In the genomic region with DNA sequence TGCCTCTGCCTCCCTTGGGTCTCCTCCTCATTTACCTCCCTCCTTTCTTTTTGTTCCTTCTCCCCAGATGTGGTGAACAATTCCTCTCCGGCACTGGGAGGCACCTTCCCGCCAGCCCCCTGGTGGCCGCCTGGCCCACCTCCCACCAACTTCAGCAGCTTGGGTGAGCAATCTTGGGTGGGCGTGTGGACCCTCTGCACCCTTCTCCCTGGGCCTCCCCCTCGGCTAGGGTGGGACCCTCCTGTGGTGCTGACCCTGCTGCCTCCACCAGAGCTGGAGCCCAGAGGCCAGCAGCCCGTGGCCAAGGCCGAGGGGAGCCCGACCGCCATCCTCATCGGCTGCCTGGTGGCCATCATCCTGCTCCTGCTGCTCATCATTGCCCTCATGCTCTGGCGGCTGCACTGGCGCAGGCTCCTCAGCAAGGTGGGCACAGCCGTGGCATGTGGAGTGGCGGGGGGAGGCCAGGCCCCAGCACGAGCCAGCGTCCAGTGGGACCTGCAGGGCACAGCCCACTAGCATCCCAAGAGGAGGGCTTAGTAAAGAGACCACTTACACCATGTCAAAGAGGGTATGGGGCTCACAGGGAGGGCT, we compare ENCODE assay signal across 21 cellular contexts. TPM values are rescaled to one million over a fixed set of nuclear protein-coding genes. Genes with fewer than 3 reads are reported as not detected.
DNase-seq lines count a peak whose midpoint lies in the region; ATAC-seq, FAIRE-seq and TF ChIP-seq lines count a peak whose summit lies in the region.
"Had no signal": no experiment of that assay in that cellular context is flagged by ENCODE, and none has a peak within 500 bp of the region (broad histone marks: within the 10 kb centered on the region; RNA-seq: fewer than 3 reads in every experiment).

No MANE protein-coding gene starts in this region.

- no peak overlapping the region for H3K9ac ChIP-seq in Loucy (ENCODE audit: low read depth, low read length, poor library complexity, severe bottlenecking)
- H3K9ac ChIP-seq in H1 (replicated peaks in 1 of 4; ENCODE audit: extremely low read depth in 1 of 4, low read depth in 3 of 4, low read length in 3 of 4): no peak overlapping the region
- H3K9ac ChIP-seq in neuronal stem cell (ENCODE audit: low read depth, low read length, poor library complexity): peak overlapping the region; percentile 47
- H3K9ac ChIP-seq: BLaER1 had no signal

- H2BK15ac ChIP-seq in H1 (ENCODE audit: low read length): no peak overlapping the region
- no peak overlapping the region for H2BK15ac ChIP-seq in neuronal stem cell (ENCODE audit: low read length)

- FAIRE-seq in H1 (lab: Jason Lieb, UNC): no peak

- no peak overlapping the region for H2BK20ac ChIP-seq in H1 (ENCODE audit: low read length)

- CTCF ChIA-PET in BJ (lab: Yijun Ruan, JAX) (no interaction called here), H1 (lab: Charles Lee; ENCODE audit: partially characterized antibody) (interaction anchor here (0.6 to 29.0 kb wide), 8 partner anchors 9 to 177 kb away, joined by 3 to 610 read pairs (median 4); no protein-coding TSS in a partner anchor)

- WGBS in H1 (ENCODE audit: extremely low coverage in 1 of 2, insufficient coverage in 1 of 2, insufficient read length in 1 of 2, insufficient replicate concordance in 2 of 2, low coverage in 1 of 2, low lambda C conversion rate in 2 of 2, missing lambda C conversion rate in 1 of 2), 2 experiments: 82% methylated on average over 16 of the region's 16 CpGs; no CpG with 5 or more reads in 1 of the 2 experiments
- WGBS in neuronal stem cell (ENCODE audit: extremely low coverage in 2 of 2, insufficient read length in 2 of 2, insufficient replicate concordance in 1 of 2), 2 donors: no CpG with 5 or more reads among the region's 16 CpGs
- WGBS in ovary, 3 donors: 80 to 82% (median 81%) methylated on average over 15 to 16 of the region's 16 CpGs

- H4K8ac ChIP-seq in H1 (ENCODE audit: extremely low read depth, insufficient read depth, low read length) (no peak overlapping the region; the same call in 1 of the 2 replicates), neuronal stem cell (ENCODE audit: low read depth, low read length) (no peak overlapping the region)

- H3F3A ChIP-seq in Loucy (ENCODE audit: low read depth): no peaks in the 10 kb centered on the region

- H3K79me2 ChIP-seq in Loucy (ENCODE audit: insufficient read depth, low read length) (no peaks in the 10 kb centered on the region), H1 (ENCODE audit: control insufficient read depth in 1 of 2, insufficient read depth in 2 of 2, low read length in 2 of 2) (peaks cover 3 to 32% of the 10 kb centered on the region in 2 experiments; a peak in 3 of 4 replicates)

- H4K20me1 ChIP-seq in Loucy (ENCODE audit: insufficient read depth, low read length, poor library complexity, severe bottlenecking) (no peaks in the 10 kb centered on the region), H1 (replicated peaks in 1 of 2; ENCODE audit: control insufficient read depth in 1 of 2, insufficient read depth in 2 of 2, low read length in 2 of 2) (peaks cover 6 to 34% of the 10 kb centered on the region in 2 experiments)

- H3K18ac ChIP-seq in H1 (ENCODE audit: extremely low read depth, low read length): no peak overlapping the region
- H3K18ac ChIP-seq in neuronal stem cell (ENCODE audit: low read length): peak overlapping the region; percentile 42

- TF ChIP-seq CTCF in BJ (IDR thresholded peaks at IDR 0.05; ENCODE audit: insufficient read depth, low read depth, low read length): peak; percentile 19; the same call in 1 of the 2 replicates
- TF ChIP-seq CTCF in Loucy (conservative IDR thresholded peaks at IDR 0.05; ENCODE audit: low read length): peak; percentile 20; the same call in 1 of the 2 replicates
- peak in 2 of 3 experiments; percentile 41 to 63; a peak in 2 of 4 replicates for TF ChIP-seq CTCF in H1 (IDR thresholded peaks at IDR 0.05; ENCODE audit: control extremely low read depth in 1 of 3, insufficient read depth in 1 of 3, low read depth in 1 of 3, low read length in 3 of 3)
- no peak for TF ChIP-seq CTCF in ovary (IDR thresholded peaks at IDR 0.05)

- H2BK12ac ChIP-seq in H1 (ENCODE audit: low read depth, low read length) (peak overlapping the region; percentile 50; the same call in 1 of the 2 replicates), neuronal stem cell (ENCODE audit: low read length) (no peak overlapping the region)

- H3K4me3 ChIP-seq in BJ (ENCODE audit: low read depth, low read length): no peak overlapping the region
- H3K4me3 ChIP-seq in Loucy (ENCODE audit: low read length, poor library complexity, severe bottlenecking): no peak overlapping the region
- no peak overlapping the region for H3K4me3 ChIP-seq in H1 (ENCODE audit: extremely low read depth in 1 of 4, insufficient read depth in 2 of 4, low read depth in 3 of 4, low read length in 4 of 4)
- H3K4me3 ChIP-seq in neuronal stem cell (ENCODE audit: low read length in 2 of 2): no peak overlapping the region
- no peak overlapping the region for H3K4me3 ChIP-seq in ovary
- H3K4me3 ChIP-seq: BLaER1, esophagus squamous epithelium, left ventricle myocardium inferior had no signal

- POLR2A ChIA-PET in BJ (lab: Charles Lee): no interaction called here
- POLR2A ChIA-PET in H1 (lab: Charles Lee; ENCODE audit: partially characterized antibody): interaction anchor here (1.0 to 1.8 kb wide), 4 partner anchors 9 to 53 kb away, joined by 3 to 8 read pairs (median 4); no protein-coding TSS in a partner anchor

- H3K9me3 ChIP-seq in Loucy (ENCODE audit: insufficient read depth, low read depth, low read length) (no peaks in the 10 kb centered on the region), H1 (ENCODE audit: insufficient read depth in 2 of 2, low read depth in 1 of 2, low read length in 1 of 2) (no peaks in the 10 kb centered on the region), neuronal stem cell (replicated peaks in 1 of 2; ENCODE audit: control insufficient read depth in 2 of 2, insufficient read depth in 1 of 2, low read depth in 1 of 2, low read length in 2 of 2) (no peaks in the 10 kb centered on the region), ovary (no peaks in the 10 kb centered on the region)
- H3K9me3 ChIP-seq: BLaER1, esophagus squamous epithelium, left ventricle myocardium inferior had no signal

- H3K4ac ChIP-seq in H1 (replicated peaks; ENCODE audit: insufficient read length, low read depth, low read length): no peak overlapping the region
- no peak overlapping the region for H3K4ac ChIP-seq in neuronal stem cell (ENCODE audit: low read length)

- no peak overlapping the region for H3K56ac ChIP-seq in H1 (replicated peaks; ENCODE audit: insufficient read length, low read depth, low read length)

- DNase-seq in BJ (ENCODE audit: low read depth) (no peak), H1 (ENCODE audit: low read depth in 1 of 2, low spot score in 2 of 2) (no peak), neuronal stem cell (ENCODE audit: low spot score) (no peak), NCI-H2107 treated with DMSO at 0.1 percent for 48 hours (lab: John Stamatoyannopoulos, UW; ENCODE audit: unreplicated experiment) (no peak), ovary (no peak)
- DNase-seq in stimulated activated CD4-positive, alpha-beta T cell treated with anti-CD3 and anti-CD28 coated beads, Interleukin-15, amount 100 ng/mL, for 24 hours: no peak
- DNase-seq: activated T-cell treated with anti-CD3 and anti-CD28 coated beads for 4 hours; cerebellar nuclear complex; DMS79; esophagus squamous epithelium; hypothalamus; left ventricle myocardium inferior; natural killer cell; NCI-H2029; right cardiac atrium; stimulated activated naive CD8-positive, alpha-beta T cell treated with anti-CD3 and anti-CD28 coated beads, Interleukin-15, Interleukin-2, amounts not matched to agents 100 U/mL and 50 U/mL, for 24 hours had no signal

- no peak overlapping the region for H3K14ac ChIP-seq in H1 (ENCODE audit: insufficient read length)
- no peak overlapping the region for H3K14ac ChIP-seq in neuronal stem cell (ENCODE audit: low read length)

- H3K9me2 ChIP-seq in Loucy (replicated peaks; ENCODE audit: low read depth, low read length): no peaks in the 10 kb centered on the region

- no peak for TF ChIP-seq POLR2A in H1 (IDR thresholded peaks at IDR 0.05; ENCODE audit: control extremely low read depth in 1 of 2, low read depth in 2 of 2, low read length in 2 of 2)
- TF ChIP-seq POLR2A in ovary (IDR thresholded peaks at IDR 0.05): no peak

- H3K4me2 ChIP-seq in Loucy (ENCODE audit: low read depth, low read length, poor library complexity, severe bottlenecking): no peak overlapping the region
- H3K4me2 ChIP-seq in H1 (ENCODE audit: insufficient read depth in 1 of 2, low read depth in 2 of 2, low read length in 2 of 2): no peak overlapping the region
- no peak overlapping the region for H3K4me2 ChIP-seq in neuronal stem cell (ENCODE audit: insufficient read depth, low read length, poor library complexity, severe bottlenecking)
- H3K4me2 ChIP-seq: BLaER1 had no signal

- H3K23me2 ChIP-seq in H1 (ENCODE audit: low read depth, low read length): peaks cover 8% of the 10 kb centered on the region; the same call in 1 of the 2 replicates

- H3K79me1 ChIP-seq in H1 (ENCODE audit: low read depth, low read length) (peaks cover 14% of the 10 kb centered on the region), neuronal stem cell (ENCODE audit: low read depth, low read length) (peaks cover 40% of the 10 kb centered on the region)

- no peak for ATAC-seq in GM21825 (IDR thresholded peaks at IDR 0.05; ENCODE audit: unreplicated experiment)
- ATAC-seq: natural killer cell; right cardiac atrium; stimulated activated naive CD8-positive, alpha-beta T cell treated with anti-CD3 and anti-CD28 coated beads, Interleukin-15, Interleukin-2, amounts not matched to agents 100 U/mL and 50 U/mL, for 24 hours had no signal

- H2AFZ ChIP-seq in Loucy (ENCODE audit: low read length) (no peak overlapping the region), H1 (ENCODE audit: low read length) (no peak overlapping the region), neuronal stem cell (ENCODE audit: low read length) (no peak overlapping the region)

- 0 out of 2 replicates have a peak overlapping the region, but pooled peaks have one; percentile 24 for H2BK5ac ChIP-seq in H1 (ENCODE audit: low read depth, low read length)
- no peak overlapping the region for H2BK5ac ChIP-seq in neuronal stem cell (ENCODE audit: low read length)

- H4K5ac ChIP-seq in H1 (ENCODE audit: insufficient read length, low read depth, low read length): no peak overlapping the region

- H3K27me3 ChIP-seq in BJ (ENCODE audit: control insufficient read depth, insufficient read depth, low read length) (no peaks in the 10 kb centered on the region), Loucy (ENCODE audit: insufficient read depth, low read length, poor library complexity, severe bottlenecking) (no peaks in the 10 kb centered on the region), H1 (replicated peaks in 1 of 4; ENCODE audit: control insufficient read depth in 3 of 4, extremely low read depth in 1 of 4, insufficient read depth in 3 of 4, low read length in 3 of 4) (no peaks in the 10 kb centered on the region), neuronal stem cell (ENCODE audit: control insufficient read depth in 3 of 3, insufficient read depth in 3 of 3, low read depth in 1 of 3, low read length in 3 of 3) (no peaks in the 10 kb centered on the region), ovary (no peaks in the 10 kb centered on the region)
- H3K27me3 ChIP-seq: BLaER1, esophagus squamous epithelium had no signal

- no peaks in the 10 kb centered on the region for H3K4me1 ChIP-seq in Loucy (ENCODE audit: insufficient read depth, low read length, poor library complexity, severe bottlenecking)
- H3K4me1 ChIP-seq in H1 (replicated peaks in 1 of 4; ENCODE audit: control insufficient read depth in 3 of 4, insufficient read depth in 4 of 4, low read length in 3 of 4): peaks cover 0 to 10% (median 2%) of the 10 kb centered on the region in 4 experiments; a peak in 5 of 7 replicates
- H3K4me1 ChIP-seq in neuronal stem cell (ENCODE audit: control insufficient read depth in 2 of 2, insufficient read depth in 1 of 2, low read depth in 1 of 2, low read length in 2 of 2): peaks cover 0 to 30% of the 10 kb centered on the region in 2 donors
- H3K4me1 ChIP-seq in ovary (ENCODE audit: insufficient read depth): no peaks in the 10 kb centered on the region

- H4K91ac ChIP-seq in H1 (replicated peaks; ENCODE audit: insufficient read length, low read length) (no peak overlapping the region), neuronal stem cell (ENCODE audit: low read depth, low read length, poor library complexity) (no peak overlapping the region)

- TF ChIP-seq EP300 in H1 (IDR thresholded peaks at IDR 0.05; ENCODE audit: borderline replicate concordance in 1 of 2, low read depth in 2 of 2, low read length in 2 of 2) (no peak), ovary (IDR thresholded peaks at IDR 0.05) (no peak)

- H3K27ac ChIP-seq in H1 (ENCODE audit: low read depth, low read length): peak overlapping the region; percentile 33; the same call in 1 of the 2 replicates
- no peak overlapping the region for H3K27ac ChIP-seq in neuronal stem cell (replicated peaks; ENCODE audit: low read length)
- H3K27ac ChIP-seq in ovary: no peak overlapping the region
- H3K27ac ChIP-seq: BLaER1, esophagus squamous epithelium, left ventricle myocardium inferior had no signal

- peaks cover 32% of the 10 kb centered on the region for H3K36me3 ChIP-seq in BJ (ENCODE audit: control insufficient read depth, insufficient read depth, low read length)
- H3K36me3 ChIP-seq in Loucy (ENCODE audit: insufficient read depth, low read length): no peaks in the 10 kb centered on the region
- H3K36me3 ChIP-seq in H1 (ENCODE audit: control insufficient read depth in 2 of 4, insufficient read depth in 4 of 4, low read length in 3 of 4): peaks cover 53 to 95% (median 79%) of the 10 kb centered on the region in 4 experiments
- H3K36me3 ChIP-seq in neuronal stem cell (replicated peaks in 1 of 2; ENCODE audit: control insufficient read depth in 2 of 2, insufficient read depth in 2 of 2, low read length in 2 of 2): peaks cover 79 to 100% of the 10 kb centered on the region in 2 donors
- H3K36me3 ChIP-seq in ovary: no peaks in the 10 kb centered on the region

- no peak overlapping the region for H3K23ac ChIP-seq in H1 (ENCODE audit: insufficient read length)
- peak overlapping the region; percentile 53 for H3K23ac ChIP-seq in neuronal stem cell (ENCODE audit: low read depth, low read length, poor library complexity)

- intact Hi-C loops in ovary (cut with DNase I): no loop called here

- no peak overlapping the region for H2BK120ac ChIP-seq in H1 (replicated peaks; ENCODE audit: low read depth, low read length)
- no peak overlapping the region for H2BK120ac ChIP-seq in neuronal stem cell (ENCODE audit: low read depth, low read length)

- H2AK5ac ChIP-seq in H1 (ENCODE audit: low read depth, low read length) (no peak overlapping the region), neuronal stem cell (ENCODE audit: low read depth, low read length) (no peak overlapping the region)

- peak; percentile 23 to 48; a peak in 3 of 4 replicates for TF ChIP-seq RAD21 in H1 (IDR thresholded peaks at IDR 0.05 in 1 of 2, conservative IDR thresholded peaks at IDR 0.05 in 1 of 2; ENCODE audit: low read depth in 2 of 2, low read length in 2 of 2)

RNA-seq across cellular contexts. Expression of a gene that starts 8.8 kb away (rescaled TPM):
- 10.6 and 17.0 TPM in 2 replicates for polyA plus RNA-seq in BJ (2011; rRNA removed)
- polyA minus RNA-seq in BJ (2011; rRNA and poly(A)+ RNA removed): 15.0 and 29.9 TPM in 2 replicates
- 181 and 182 TPM in 2 replicates for total RNA-seq in H1 (2021; fragmentation: NEBNext Ultra II Directional; extraction: Animal tissue kit (Norgen Biotek cat#: 25700))
- polyA plus RNA-seq in H1 (2011; rRNA removed): 99.4 and 134 TPM in 2 replicates
- polyA plus RNA-seq in H1 (2011; cell fraction: cytosol; rRNA removed): 110 TPM
- polyA plus RNA-seq in H1 (2011; cell fraction: nucleus; rRNA removed): 240 TPM
- polyA plus RNA-seq in H1 (2012, experiment 1 of 2): 139 to 201 TPM (median 179 TPM) in 4 replicates
- 146 TPM for polyA plus RNA-seq in H1 (2012, experiment 2 of 2)
- 128 TPM for polyA plus RNA-seq in H1 (2013, experiment 1 of 2)
- polyA plus RNA-seq in H1 (2013, experiment 2 of 2): 135 TPM
- 116 and 120 TPM in 2 replicates for polyA minus RNA-seq in H1 (2011; rRNA and poly(A)+ RNA removed)
- 196 TPM for polyA minus RNA-seq in H1 (2011; cell fraction: cytosol; rRNA and poly(A)+ RNA removed)
- 121 TPM for polyA minus RNA-seq in H1 (2011; cell fraction: nucleus; rRNA and poly(A)+ RNA removed)
- polyA plus RNA-seq in neuronal stem cell (2013, experiment 1 of 2): 144 TPM
- polyA plus RNA-seq in neuronal stem cell (2013, experiment 2 of 2): 140 TPM
- total RNA-seq in ovary: 100 to 1,000 TPM in 2 of 7 donors, 10 to 100 TPM in 5; 20.1 to 116 (median 83.7) TPM
- 10 to 100 TPM; 21.7 to 35.4 TPM for polyA plus RNA-seq in ovary

RNA-seq across cellular contexts. Expression of a gene that starts 14.9 kb away (rescaled TPM):
- polyA plus RNA-seq in BJ (2011; rRNA removed): 24.9 and 28.2 TPM in 2 replicates
- 12.8 and 13.3 TPM in 2 replicates for polyA minus RNA-seq in BJ (2011; rRNA and poly(A)+ RNA removed)
- 49.5 and 53.4 TPM in 2 replicates for total RNA-seq in H1 (2021; fragmentation: NEBNext Ultra II Directional; extraction: Animal tissue kit (Norgen Biotek cat#: 25700))
- 42.3 and 46.2 TPM in 2 replicates for polyA plus RNA-seq in H1 (2011; rRNA removed)
- 42.7 TPM for polyA plus RNA-seq in H1 (2011; cell fraction: cytosol; rRNA removed)
- polyA plus RNA-seq in H1 (2011; cell fraction: nucleus; rRNA removed): 147 TPM
- 36.6 to 48.0 TPM (median 43.7 TPM) in 4 replicates for polyA plus RNA-seq in H1 (2012, experiment 1 of 2)
- polyA plus RNA-seq in H1 (2012, experiment 2 of 2): 81.6 TPM
- 42.6 TPM for polyA plus RNA-seq in H1 (2013, experiment 1 of 2)
- polyA plus RNA-seq in H1 (2013, experiment 2 of 2): 40.8 TPM
- 27.0 and 29.0 TPM in 2 replicates for polyA minus RNA-seq in H1 (2011; rRNA and poly(A)+ RNA removed)
- 13.8 TPM for polyA minus RNA-seq in H1 (2011; cell fraction: cytosol; rRNA and poly(A)+ RNA removed)
- 39.6 TPM for polyA minus RNA-seq in H1 (2011; cell fraction: nucleus; rRNA and poly(A)+ RNA removed)
- polyA plus RNA-seq in neuronal stem cell (2013, experiment 1 of 2): 54.0 TPM
- 54.9 TPM for polyA plus RNA-seq in neuronal stem cell (2013, experiment 2 of 2)
- total RNA-seq in ovary: 10 to 100 TPM in 6 of 7 donors, 1 to 10 TPM in 1; 5.6 to 43.9 (median 25.7) TPM
- polyA plus RNA-seq in ovary: 10 to 100 TPM; 22.0 to 24.5 TPM

RNA-seq across cellular contexts. Expression of a gene that starts 20.9 kb away (rescaled TPM):
- polyA plus RNA-seq in BJ (2011; rRNA removed): 14.8 and 16.1 TPM in 2 replicates
- polyA minus RNA-seq in BJ (2011; rRNA and poly(A)+ RNA removed): 10.3 and 15.8 TPM in 2 replicates
- total RNA-seq in H1 (2021; fragmentation: NEBNext Ultra II Directional; extraction: Animal tissue kit (Norgen Biotek cat#: 25700)): 41.2 and 47.7 TPM in 2 replicates
- polyA plus RNA-seq in H1 (2011; rRNA removed): 26.8 and 34.8 TPM in 2 replicates
- 36.0 TPM for polyA plus RNA-seq in H1 (2011; cell fraction: cytosol; rRNA removed)
- polyA plus RNA-seq in H1 (2011; cell fraction: nucleus; rRNA removed): 180 TPM
- polyA plus RNA-seq in H1 (2012, experiment 1 of 2): 20.8 to 48.2 TPM (median 43.6 TPM) in 4 replicates
- polyA plus RNA-seq in H1 (2012, experiment 2 of 2): 31.4 TPM
- 25.2 TPM for polyA plus RNA-seq in H1 (2013, experiment 1 of 2)
- 23.4 TPM for polyA plus RNA-seq in H1 (2013, experiment 2 of 2)
- polyA minus RNA-seq in H1 (2011; rRNA and poly(A)+ RNA removed): 34.0 and 41.2 TPM in 2 replicates
- polyA minus RNA-seq in H1 (2011; cell fraction: cytosol; rRNA and poly(A)+ RNA removed): 25.2 TPM
- polyA minus RNA-seq in H1 (2011; cell fraction: nucleus; rRNA and poly(A)+ RNA removed): 32.4 TPM
- polyA plus RNA-seq in neuronal stem cell (2013, experiment 1 of 2): 25.0 TPM
- 24.8 TPM for polyA plus RNA-seq in neuronal stem cell (2013, experiment 2 of 2)
- total RNA-seq in ovary: 10 to 100 TPM in 6 of 7 donors, 1 to 10 TPM in 1; 6.7 to 32.3 (median 19.8) TPM
- polyA plus RNA-seq in ovary: 10 to 100 TPM; 17.0 to 23.4 TPM

RNA-seq across cellular contexts. Expression of a gene that starts 38.9 kb away (rescaled TPM):
- polyA plus RNA-seq in BJ (2011; rRNA removed) (not detected in 2 replicates), H1 (2011; rRNA removed) (not detected in 2 replicates), ovary (not detected)
- polyA minus RNA-seq in BJ (2011; rRNA and poly(A)+ RNA removed): not detected in 2 replicates
- total RNA-seq in H1 (2021; fragmentation: NEBNext Ultra II Directional; extraction: Animal tissue kit (Norgen Biotek cat#: 25700)): not detected in 2 replicates
- polyA plus RNA-seq in H1 (2011; cell fraction: cytosol; rRNA removed): not detected
- not detected for polyA plus RNA-seq in H1 (2011; cell fraction: nucleus; rRNA removed)
- not detected in 4 replicates for polyA plus RNA-seq in H1 (2012, experiment 1 of 2)
- not detected for polyA plus RNA-seq in H1 (2012, experiment 2 of 2)
- not detected for polyA plus RNA-seq in H1 (2013, experiment 1 of 2)
- polyA plus RNA-seq in H1 (2013, experiment 2 of 2): not detected
- not detected in 2 replicates for polyA minus RNA-seq in H1 (2011; rRNA and poly(A)+ RNA removed)
- not detected for polyA minus RNA-seq in H1 (2011; cell fraction: cytosol; rRNA and poly(A)+ RNA removed)
- not detected for polyA minus RNA-seq in H1 (2011; cell fraction: nucleus; rRNA and poly(A)+ RNA removed)
- not detected for polyA plus RNA-seq in neuronal stem cell (2013, experiment 1 of 2)
- polyA plus RNA-seq in neuronal stem cell (2013, experiment 2 of 2): not detected
- 1 to 10 TPM in 1 of 7 donors, under 1 TPM in 2, not detected in 4; 0.80 to 3.1 (median 0.82) TPM for total RNA-seq in ovary
- total RNA-seq: left ventricle myocardium inferior; natural killer cell; T-helper 1 cell treated with Interleukin-12 subunit alpha and Interleukin-12 subunit beta and Interleukin-4 antibody, amounts not matched to agents 30 ng/mL and 1 ng/mL, for 36 hours had no signal
- polyA plus RNA-seq: right cardiac atrium had no signal

RNA-seq across cellular contexts. Expression of a gene that starts 47.7 kb away (rescaled TPM):
- polyA plus RNA-seq in BJ (2011; rRNA removed): not detected in 2 replicates
- polyA minus RNA-seq in BJ (2011; rRNA and poly(A)+ RNA removed): not detected in 2 replicates
- 0.08 and 0.37 TPM in 2 replicates for total RNA-seq in H1 (2021; fragmentation: NEBNext Ultra II Directional; extraction: Animal tissue kit (Norgen Biotek cat#: 25700))
- polyA plus RNA-seq in H1 (2011; rRNA removed): 0.15 and 0.22 TPM in 2 replicates
- 0.18 TPM for polyA plus RNA-seq in H1 (2011; cell fraction: cytosol; rRNA removed)
- 0.41 TPM for polyA plus RNA-seq in H1 (2011; cell fraction: nucleus; rRNA removed)
- polyA plus RNA-seq in H1 (2012, experiment 1 of 2): 0.19 to 0.34 TPM (median 0.26 TPM) in 4 replicates
- polyA plus RNA-seq in H1 (2012, experiment 2 of 2): not detected
- 0.59 TPM for polyA plus RNA-seq in H1 (2013, experiment 1 of 2)
- 0.50 TPM for polyA plus RNA-seq in H1 (2013, experiment 2 of 2)
- 0.10 and 0.13 TPM in 2 replicates for polyA minus RNA-seq in H1 (2011; rRNA and poly(A)+ RNA removed)
- not detected for polyA minus RNA-seq in H1 (2011; cell fraction: cytosol; rRNA and poly(A)+ RNA removed)
- polyA minus RNA-seq in H1 (2011; cell fraction: nucleus; rRNA and poly(A)+ RNA removed): not detected
- polyA plus RNA-seq in neuronal stem cell (2013, experiment 1 of 2): 0.29 TPM
- 0.24 TPM for polyA plus RNA-seq in neuronal stem cell (2013, experiment 2 of 2)
- under 1 TPM in 1 of 7 donors, not detected in 6; under 0.01 TPM for total RNA-seq in ovary
- not detected for polyA plus RNA-seq in ovary
- total RNA-seq: left ventricle myocardium inferior; natural killer cell; right cardiac atrium; RPMI7951; T-helper 1 cell treated with Interleukin-12 subunit alpha and Interleukin-12 subunit beta and Interleukin-4 antibody, amounts not matched to agents 30 ng/mL and 1 ng/mL, for 36 hours had no signal
- polyA plus RNA-seq: right cardiac atrium had no signal

Comparison
In these comparisons a context has a peak if more than half of its experiments do, and no peak if none do; other contexts are left out.
1. CTCF ChIP-seq: peak in BJ (single experiment), Loucy (single experiment) and H1 (2 of 3); none in ovary (0 of 3).